8 cellular contexts compared by ENCODE assay signal in genomic region chr10:35563266-35563891, GRCh38. TPM values are rescaled to one million over a fixed set of nuclear protein-coding genes. Genes with fewer than 3 reads are reported as not detected.
A peak's percentile ranks its signal among the peaks of the same experiment; 100 is the strongest.
DNase-seq lines count a peak whose midpoint lies in the region; ATAC-seq and TF ChIP-seq lines count a peak whose summit lies in the region.

No MANE protein-coding gene starts in this region.

- ATAC-seq in GM19351 (IDR thresholded peaks at IDR 0.05; ENCODE audit: unreplicated experiment), result peak; percentile 55
- ATAC-seq in HG03439 (IDR thresholded peaks at IDR 0.05; ENCODE audit: unreplicated experiment), result no peak

- peaks cover 12% of the 10 kb centered on the region for H3K4me1 ChIP-seq in Loucy (ENCODE audit: insufficient read depth, low read length, poor library complexity, severe bottlenecking)

- H3K4me2 ChIP-seq in Loucy (ENCODE audit: low read depth, low read length, poor library complexity, severe bottlenecking), result no peak overlapping the region

- in situ Hi-C loops in SK-MEL-5 (cut with HindIII; ENCODE audit: low pct_unique_long_range_greater_than_20kb, low sequenced_read_pairs), result no loop called here
- in situ Hi-C loops in astrocyte of the spinal cord (cut with HindIII; ENCODE audit: low sequenced_read_pairs), result no loop called here

- H2AFZ ChIP-seq in Loucy (ENCODE audit: low read length), result no peak overlapping the region

- H3K9me2 ChIP-seq in Loucy (replicated peaks; ENCODE audit: low read depth, low read length), result no peaks in the 10 kb centered on the region

- no peaks in the 10 kb centered on the region for H3K9me3 ChIP-seq in Loucy (ENCODE audit: insufficient read depth, low read depth, low read length)

- H3K36me3 ChIP-seq in Loucy (ENCODE audit: insufficient read depth, low read length), result peaks cover 54% of the 10 kb centered on the region; the same call in 1 of the 2 replicates

- H3K79me2 ChIP-seq in Loucy (ENCODE audit: insufficient read depth, low read length), result no peaks in the 10 kb centered on the region

- no peaks in the 10 kb centered on the region for H4K20me1 ChIP-seq in Loucy (ENCODE audit: insufficient read depth, low read length, poor library complexity, severe bottlenecking)

- peak; percentile 83 for DNase-seq in SK-MEL-5 (ENCODE audit: low read depth, low spot score)
- peak; percentile 75 for DNase-seq in astrocyte of the spinal cord (ENCODE audit: low read depth, low spot score)
- peak; percentile 46 for DNase-seq in iPS DF 4.7 (ENCODE audit: extremely low read depth, low spot score)
- DNase-seq in stimulated activated CD4-positive, alpha-beta T cell treated with anti-CD3 and anti-CD28 coated beads, Interleukin-15, amount 100 ng/mL, for 24 hours, result peak; percentile 62

- no peaks in the 10 kb centered on the region for H3F3A ChIP-seq in Loucy (ENCODE audit: low read depth)

- H3K27me3 ChIP-seq in Loucy (ENCODE audit: insufficient read depth, low read length, poor library complexity, severe bottlenecking), result no peaks in the 10 kb centered on the region

- H3K4me3 ChIP-seq in Loucy (ENCODE audit: low read length, poor library complexity, severe bottlenecking) (no peak overlapping the region), astrocyte of the spinal cord (ENCODE audit: low read depth, low read length) (no peak overlapping the region)

- no peak overlapping the region for H3K9ac ChIP-seq in Loucy (ENCODE audit: low read depth, low read length, poor library complexity, severe bottlenecking)

- no peak overlapping the region for H3K27ac ChIP-seq in C4-2B

- TF ChIP-seq CTCF in C4-2B (conservative IDR thresholded peaks at IDR 0.05), result peak; percentile 100
- peak; percentile 99 for TF ChIP-seq CTCF in Loucy (conservative IDR thresholded peaks at IDR 0.05; ENCODE audit: low read length)
- TF ChIP-seq CTCF in astrocyte of the spinal cord (IDR thresholded peaks at IDR 0.05; ENCODE audit: low read depth, low read length), result peak; percentile 100

RNA-seq across cellular contexts. Expression of gene GJD4, which starts 41.8 kb away (rescaled TPM):
- total RNA-seq in SK-MEL-5 (2014; rRNA removed; shearing (Covaris generic)), result 0.08 TPM in 1 of 2 replicates, not detected in the other
- polyA plus RNA-seq in SK-MEL-5 (2015; cell fraction: cytosol; rRNA removed), result 0.18 TPM in 1 of 2 replicates, not detected in the other
- not detected in 2 replicates for polyA plus RNA-seq in SK-MEL-5 (2015; cell fraction: nucleus; rRNA removed)
